ENCODE assay signal across 24 cellular contexts in the genomic region with DNA sequence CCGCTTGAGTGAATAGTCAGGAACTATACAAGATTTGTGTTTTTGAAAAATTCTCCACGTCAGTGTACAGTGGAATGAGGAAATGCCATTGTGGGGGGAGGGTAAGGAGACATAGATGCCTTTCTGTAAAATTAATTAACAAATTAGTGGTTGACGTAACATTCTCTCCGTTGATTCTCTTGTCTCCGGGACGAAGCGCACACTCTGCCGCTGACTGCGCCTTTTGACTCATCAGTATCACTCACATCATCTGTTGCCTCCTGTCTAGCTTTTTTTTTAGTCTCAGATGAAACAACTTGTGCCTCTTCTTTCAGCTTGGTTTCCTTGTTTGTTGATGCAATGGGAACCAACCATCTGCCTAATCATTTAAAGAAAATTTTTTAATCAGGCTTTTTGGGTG. TPM values are rescaled to one million over a fixed set of nuclear protein-coding genes. Genes with fewer than 3 reads are reported as not detected.
DNase-seq lines count a peak whose midpoint lies in the region; ATAC-seq and TF ChIP-seq lines count a peak whose summit lies in the region.
"Had no signal": no experiment of that assay in that cellular context is flagged by ENCODE, and none has a peak within 500 bp of the region (broad histone marks: within the 10 kb centered on the region; RNA-seq: fewer than 3 reads in every experiment).

No MANE protein-coding gene starts in this region.

- POLR2A ChIA-PET in PC-3 (lab: Charles Lee; ENCODE audit: unreplicated experiment): no interaction called here

- BruUV-seq in PC-3 (replicated peaks; lab: Mats Ljungman, UMichigan): no TSS peak

- no peaks in the 10 kb centered on the region for H3K36me3 ChIP-seq in PC-3 (ENCODE audit: low read depth, low read length)
- H3K36me3 ChIP-seq: esophagus squamous epithelium, gastrocnemius medialis, tibial nerve had no signal

- ATAC-seq in PC-3: no peak
- ATAC-seq: gastrocnemius medialis; left cardiac atrium; natural killer cell; stimulated activated effector memory CD8-positive, alpha-beta T cell treated with anti-CD3 and anti-CD28 coated beads, Interleukin-12 subunit alpha, Interleukin-12 subunit beta, amount 100 ng/mL, for 72 hours had no signal

- H3K9me2 ChIP-seq in PC-3 (replicated peaks; ENCODE audit: low read length): no peaks in the 10 kb centered on the region

- CTCF ChIA-PET in PC-3 (lab: Charles Lee): no interaction called here

- intact Hi-C loops in PC-3 (cut with micrococcal nuclease): no loop called here

- H3K9ac ChIP-seq in PC-3 (ENCODE audit: low read length): no peak overlapping the region
- H3K9ac ChIP-seq: KMS-11 had no signal

- H3K4me2 ChIP-seq in PC-3 (ENCODE audit: low read length): no peak overlapping the region
- H3K4me2 ChIP-seq: hepatocyte, KMS-11 had no signal

- no peaks in the 10 kb centered on the region for H4K20me1 ChIP-seq in PC-3 (ENCODE audit: low read length)

- no peaks in the 10 kb centered on the region for H3K79me2 ChIP-seq in PC-3 (ENCODE audit: low read length)
- H3K79me2 ChIP-seq: hepatocyte had no signal

- no peaks in the 10 kb centered on the region for H3K9me3 ChIP-seq in PC-3 (ENCODE audit: low read length)
- H3K9me3 ChIP-seq: esophagus squamous epithelium, gastrocnemius medialis, tibial nerve had no signal

- H3K27me3 ChIP-seq in PC-3 (ENCODE audit: low read length): no peaks in the 10 kb centered on the region
- H3K27me3 ChIP-seq: gastrocnemius medialis, hepatocyte, tibial nerve had no signal

- H3K4me3 ChIP-seq in WI38 (ENCODE audit: low read depth, low read length) (peak overlapping the region; percentile 26), fibroblast of pulmonary artery (replicated peaks; ENCODE audit: low read depth, low read length) (no peak overlapping the region), PC-3 (ENCODE audit: low read length) (no peak overlapping the region)
- H3K4me3 ChIP-seq: esophagus squamous epithelium, gastrocnemius medialis, hepatocyte, tibial nerve had no signal

- no peaks in the 10 kb centered on the region for H3F3A ChIP-seq in PC-3 (ENCODE audit: low read length, unreplicated experiment)

- H3K4me1 ChIP-seq in PC-3 (ENCODE audit: insufficient read depth, low read length): peaks cover 8% of the 10 kb centered on the region
- H3K4me1 ChIP-seq: esophagus squamous epithelium, tibial nerve had no signal

- no peak overlapping the region for H2AFZ ChIP-seq in PC-3 (ENCODE audit: low read length)
- H2AFZ ChIP-seq: hepatocyte had no signal

- H3K27ac ChIP-seq in PC-3 (ENCODE audit: low read length): no peak overlapping the region
- H3K27ac ChIP-seq: esophagus squamous epithelium, gastrocnemius medialis, KMS-11, tibial nerve had no signal

- DNase-seq in Daoy (ENCODE audit: low read depth): peak; percentile 10
- peak; percentile 79 for DNase-seq in NCI-H2171 treated with DMSO at 0.1 percent for 48 hours (lab: John Stamatoyannopoulos, UW)
- DNase-seq in fibroblast of pulmonary artery (ENCODE audit: low read depth): peak; percentile 4
- DNase-seq in NOMO-1 (lab: John Stamatoyannopoulos, UW; ENCODE audit: unreplicated experiment in 2 of 2): no peak
- DNase-seq in GDM1 (lab: John Stamatoyannopoulos, UW): no peak
- DNase-seq in SW480 (ENCODE audit: low spot score): no peak
- no peak for DNase-seq in PC-3
- DNase-seq: activated CD4-positive, CD25-positive, alpha-beta regulatory T cell; activated gamma-delta T cell treated with Interleukin-2 at 50 U/mL for 16 hours; activated naive CD8-positive, alpha-beta T cell treated with anti-CD3 and anti-CD28 coated beads, Interleukin-2, amount 10 ng/mL, durations not matched to agents 7 days and 5 days; activated T-cell treated with anti-CD3 and anti-CD28 coated beads, Interleukin-2, amount 50 U/mL, for 48 hours; CD4-positive, alpha-beta memory T cell; dermis blood vessel endothelial cell; esophagus squamous epithelium; gastrocnemius medialis; left cardiac atrium; MM.1S; natural killer cell; NCI-H1436 had no signal

- TF ChIP-seq CTCF in WI38 (IDR thresholded peaks at IDR 0.05; ENCODE audit: low read depth, low read length) (no peak), fibroblast of pulmonary artery (IDR thresholded peaks at IDR 0.05; ENCODE audit: low read length, missing control alignments) (no peak), PC-3 (conservative IDR thresholded peaks at IDR 0.05; ENCODE audit: low read depth, low read length) (no peak)

RNA-seq across cellular contexts. Expression of a gene that starts 48.9 kb away (rescaled TPM):
- 0.30 and 0.40 TPM in 2 replicates for total RNA-seq in Daoy (2014; rRNA removed; shearing (Covaris generic))
- 5.6 and 7.5 TPM in 2 replicates for total RNA-seq in PC-3 (2014; rRNA removed)

Comparison
In these comparisons a context has a peak if more than half of its experiments do, and no peak if none do; other contexts are left out.
1. DNase-seq: peak in Daoy (single experiment), NCI-H2171 treated with DMSO at 0.1 percent for 48 hours (single experiment) and fibroblast of pulmonary artery (single experiment); none in NOMO-1 (0 of 2), GDM1 (single experiment), SW480 (single experiment) and PC-3 (single experiment).